In the genomic region with DNA sequence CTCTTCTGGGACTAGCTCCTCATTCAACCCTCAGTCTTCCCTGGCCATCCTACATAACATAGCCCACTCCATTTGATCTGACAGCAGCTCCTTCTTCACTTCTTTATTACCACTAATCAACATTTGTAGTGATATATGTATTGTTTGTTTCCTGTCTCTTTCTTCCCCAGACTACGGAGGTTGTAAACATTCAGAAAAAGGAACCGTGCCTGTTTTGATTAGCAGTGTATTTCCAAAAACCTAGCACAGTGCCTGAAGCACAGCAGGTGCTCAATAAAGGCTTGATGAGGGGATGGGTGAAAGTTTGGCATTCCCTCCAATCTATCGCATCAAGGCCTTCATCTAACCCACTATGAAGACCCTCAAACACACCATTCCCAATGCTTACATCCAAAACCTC, we compare ENCODE assay signal across 13 cellular contexts.
"Had no signal": no experiment of that assay in that cellular context is flagged by ENCODE, and none has a peak within 500 bp of the region (broad histone marks: within the 10 kb centered on the region; RNA-seq: fewer than 3 reads in every experiment).

No MANE protein-coding gene starts in this region.

- H3K27me3 Mint-ChIP-seq: activated CD4-positive, alpha-beta T cell treated with anti-CD3 and anti-CD28 coated beads for 36 hours; activated naive CD8-positive, alpha-beta T cell had no signal

- H3K9me3 Mint-ChIP-seq: activated T-helper 2 cell treated with anti-CD3 and anti-CD28 coated beads, Interferon-gamma antibody, Interleukin-2, Interleukin-4, amounts not matched to agents 10 μg/mL and 5 μg/mL and 100 μg/mL, durations not matched to agents 14 hours and 24 hours and 36 hours; nephron progenitor cell had no signal

- H3K27ac ChIP-seq: breast epithelium, ovary, stomach had no signal

- ATAC-seq: activated CD4-positive, alpha-beta T cell treated with anti-CD3 and anti-CD28 coated beads for 36 hours had no signal

- H3K27me3 ChIP-seq: breast epithelium, ovary, stomach had no signal

- DNase-seq: activated CD4-positive, alpha-beta T cell treated with anti-CD3 and anti-CD28 coated beads for 36 hours; aorta; endodermal cell; nephron progenitor cell; ovary; stimulated activated CD4-positive, alpha-beta T cell treated with anti-CD3 and anti-CD28 coated beads, Interleukin-15, amount 100 ng/mL, for 24 hours; stimulated activated CD4-positive, alpha-beta T cell treated with anti-CD3 and anti-CD28 coated beads, Interleukin-4, amount 100 ng/mL, for 24 hours; stomach; T1000 had no signal

- H3K36me3 Mint-ChIP-seq: activated naive CD8-positive, alpha-beta T cell had no signal

- H3K27ac Mint-ChIP-seq: activated CD4-positive, alpha-beta T cell treated with anti-CD3 and anti-CD28 coated beads for 36 hours; activated naive CD8-positive, alpha-beta T cell; activated T-helper 2 cell treated with anti-CD3 and anti-CD28 coated beads, Interferon-gamma antibody, Interleukin-2, Interleukin-4, amounts not matched to agents 10 μg/mL and 5 μg/mL and 100 μg/mL, durations not matched to agents 14 hours and 24 hours and 36 hours; endodermal cell; nephron progenitor cell had no signal

- H3K36me3 ChIP-seq: breast epithelium, ovary, stomach had no signal

- H3K9me3 ChIP-seq: breast epithelium, ovary, stomach had no signal

- FAIRE-seq: islet of Langerhans had no signal

- H3K4me3 Mint-ChIP-seq: activated CD4-positive, alpha-beta T cell treated with anti-CD3 and anti-CD28 coated beads for 36 hours; activated naive CD8-positive, alpha-beta T cell; endodermal cell; nephron progenitor cell had no signal

- H3K4me3 ChIP-seq: breast epithelium, ovary, stomach had no signal
